In genomic region chr15:76682259-76682658, GRCh38 we compare ENCODE assay signal across 28 cellular contexts.
"Had no signal": no experiment of that assay in that cellular context is flagged by ENCODE, and none has a peak within 500 bp of the region (broad histone marks: within the 10 kb centered on the region; RNA-seq: fewer than 3 reads in every experiment).

No MANE protein-coding gene starts in this region.

- H3K27ac ChIP-seq: adrenal gland, breast epithelium, cardiac muscle cell, coronary artery, epithelial cell of prostate, esophagus squamous epithelium, gastroesophageal sphincter had no signal

- H3K4me1 ChIP-seq: adrenal gland, breast epithelium, esophagus squamous epithelium, gastroesophageal sphincter had no signal

- ATAC-seq: activated CD4-positive, alpha-beta T cell treated with anti-CD3 and anti-CD28 coated beads for 36 hours; activated CD8-positive, alpha-beta memory T cell treated with anti-CD3 and anti-CD28 coated beads, Interleukin-2, amount 10 ng/mL, durations not matched to agents 7 days and 5 days; activated CD8-positive, alpha-beta T cell treated with anti-CD3 and anti-CD28 coated beads, Interleukin-2, amount 10 ng/mL, durations not matched to agents 7 days and 5 days; activated naive CD8-positive, alpha-beta T cell treated with anti-CD3 and anti-CD28 coated beads, Interleukin-2, amount 50 U/mL, for 24 hours; gastroesophageal sphincter had no signal

- H3K36me3 ChIP-seq: adrenal gland, breast epithelium, cardiac muscle cell had no signal

- DNase-seq: activated CD4-positive, alpha-beta memory T cell treated with anti-CD3 and anti-CD28 coated beads for 36 hours; activated CD4-positive, alpha-beta T cell treated with anti-CD3 and anti-CD28 coated beads for 36 hours; activated CD4-positive, alpha-beta T cell treated with anti-CD3 and anti-CD28 coated beads, Interleukin-2, amount 10 ng/mL, durations not matched to agents 24 days and 14 days; activated CD4-positive, CD25-positive, alpha-beta regulatory T cell; activated CD4-positive, CD25-positive, alpha-beta regulatory T cell treated with anti-CD3 and anti-CD28 coated beads, Interleukin-2, amount 50 U/mL, for 72 hours; activated CD8-positive, alpha-beta memory T cell treated with anti-CD3 and anti-CD28 coated beads, Interleukin-2, amount 10 ng/mL, durations not matched to agents 7 days and 5 days; activated CD8-positive, alpha-beta memory T cell treated with anti-CD3 and anti-CD28 coated beads, Interleukin-2, amount 50 U/mL, for 4 hours; activated CD8-positive, alpha-beta T cell treated with anti-CD3 and anti-CD28 coated beads, Interleukin-2, amount 10 ng/mL, durations not matched to agents 7 days and 5 days; activated effector memory CD4-positive, alpha-beta T cell treated with anti-CD3 and anti-CD28 coated beads, Interleukin-2, amount 50 U/mL, for 16 hours; activated naive CD4-positive, alpha-beta T cell treated with anti-CD3 and anti-CD28 coated beads for 36 hours; activated naive CD8-positive, alpha-beta T cell treated with anti-CD3 and anti-CD28 coated beads for 36 hours; activated naive CD8-positive, alpha-beta T cell treated with anti-CD3 and anti-CD28 coated beads, Interleukin-2, amount 50 U/mL, for 24 hours; activated T-cell treated with anti-CD3 and anti-CD28 coated beads, Interleukin-2, amount 50 U/mL, for 1 hour; activated T-cell treated with anti-CD3 and anti-CD28 coated beads, Interleukin-2, amount 50 U/mL, for 48 hours; amygdala; aorta; central memory CD4-positive, alpha-beta T cell; cerebellar nuclear complex; effector CD8-positive, alpha-beta T cell; esophagus squamous epithelium; foreskin melanocyte; T-helper 2 cell had no signal

- H3K4me3 ChIP-seq: adrenal gland, breast epithelium, cardiac muscle cell, coronary artery, esophagus squamous epithelium, gastroesophageal sphincter had no signal

- H3K27me3 ChIP-seq: adrenal gland, breast epithelium, cardiac muscle cell, esophagus squamous epithelium, gastroesophageal sphincter had no signal

- H3K9me3 ChIP-seq: adrenal gland, breast epithelium, esophagus squamous epithelium had no signal
